11 cellular contexts compared by ENCODE assay signal in genomic region chr22:48045369-48045768, GRCh38.
DNase-seq lines count a peak whose midpoint lies in the region; ATAC-seq, FAIRE-seq and TF ChIP-seq lines count a peak whose summit lies in the region.
"Had no signal": no experiment of that assay in that cellular context is flagged by ENCODE, and none has a peak within 500 bp of the region (broad histone marks: within the 10 kb centered on the region; RNA-seq: fewer than 3 reads in every experiment).

No MANE protein-coding gene starts in this region.

- no peaks in the 10 kb centered on the region for H3K27me3 ChIP-seq in thymus (ENCODE audit: control insufficient read depth, insufficient read depth)
- H3K27me3 ChIP-seq in mammary epithelial cell (ENCODE audit: insufficient read depth, low read length) = no peaks in the 10 kb centered on the region

- BruUV-seq in mammary epithelial cell (replicated peaks; lab: Mats Ljungman, UMichigan) = no TSS peak

- dilution Hi-C loops in mammary epithelial cell (cut with HindIII; ENCODE audit: low sequenced_read_pairs) = no loop called here

- no peaks in the 10 kb centered on the region for H4K20me1 ChIP-seq in mammary epithelial cell (ENCODE audit: insufficient read depth, low read length)

- H3K27me3 Mint-ChIP-seq in CD14-positive monocyte (ENCODE audit: low read depth in 3 of 3) = peaks cover 0 to 6% (median 6%) of the 10 kb centered on the region in 3 donors

- intact Hi-C loops in CD14-positive monocyte (cut with micrococcal nuclease) = no loop called here
- intact Hi-C loops in mammary epithelial cell (cut with micrococcal nuclease) = no loop called here

- no peak overlapping the region for H3K9ac ChIP-seq in mammary epithelial cell (ENCODE audit: insufficient read depth, low read length)

- H3K27ac ChIP-seq in thymus (ENCODE audit: low read depth) (peak overlapping the region; percentile 46), mammary epithelial cell (ENCODE audit: insufficient read depth, low read depth, low read length) (no peak overlapping the region)

- peak; percentile 93 for FAIRE-seq in GM19239 (lab: Jason Lieb, UNC)

- CTCF ChIA-PET in mammary epithelial cell (lab: Charles Lee; ENCODE audit: low non-redundant PET) = no interaction called here

- ATAC-seq in HG02610 (IDR thresholded peaks at IDR 0.05; ENCODE audit: unreplicated experiment) (peak; percentile 63), HG03457 (IDR thresholded peaks at IDR 0.05; ENCODE audit: unreplicated experiment) (peak; percentile 87)

- no peaks in the 10 kb centered on the region for H3K4me1 Mint-ChIP-seq in CD14-positive monocyte

- H3K36me3 ChIP-seq in thymus (ENCODE audit: control insufficient read depth, insufficient read depth) = no peaks in the 10 kb centered on the region
- no peaks in the 10 kb centered on the region for H3K36me3 ChIP-seq in mammary epithelial cell (ENCODE audit: insufficient read depth, low read length)

- peaks cover 0 to 4% (median 0%) of the 10 kb centered on the region in 7 donors for H3K9me3 Mint-ChIP-seq in CD14-positive monocyte

- in situ Hi-C loops in mammary epithelial cell (cut with MboI; ENCODE audit: low sequenced_read_pairs in 2 of 2) (no loop called here), ACHN (cut with HindIII; ENCODE audit: low pct_ligation_motif_present, low pct_unique_long_range_greater_than_20kb, low sequenced_read_pairs) (no loop called here)

- no peak for TF ChIP-seq CTCF in CD14-positive monocyte (IDR thresholded peaks at IDR 0.05)
- TF ChIP-seq CTCF in mammary epithelial cell (conservative IDR thresholded peaks at IDR 0.05 in 1 of 2, IDR thresholded peaks at IDR 0.05 in 1 of 2; ENCODE audit: extremely low read depth in 1 of 2, insufficient read depth in 1 of 2, low read depth in 1 of 2, low read length in 2 of 2) = no peak

- H3K79me2 ChIP-seq in mammary epithelial cell (ENCODE audit: insufficient read depth, low read length) = no peaks in the 10 kb centered on the region

- H3K4me3 Mint-ChIP-seq in CD14-positive monocyte = no peak overlapping the region
- H3K4me3 Mint-ChIP-seq: brain had no signal

- no peak overlapping the region for H3K4me3 ChIP-seq in thymus (ENCODE audit: low read length)
- H3K4me3 ChIP-seq in mammary epithelial cell (replicated peaks in 1 of 3; ENCODE audit: insufficient read depth in 1 of 3, low read depth in 2 of 3, low read length in 3 of 3) = no peak overlapping the region

- H3K4me2 ChIP-seq in mammary epithelial cell (ENCODE audit: insufficient read depth, low read depth, low read length) = no peak overlapping the region

- no peak overlapping the region for H3K27ac Mint-ChIP-seq in CD14-positive monocyte

- 7% methylated on average over 4 of the region's 4 CpGs for WGBS in thymus
- 60% methylated on average over 2 of the region's 4 CpGs for WGBS in mammary epithelial cell (ENCODE audit: low coverage, missing lambda C conversion rate)

- H3K36me3 Mint-ChIP-seq in CD14-positive monocyte = no peaks in the 10 kb centered on the region
- H3K36me3 Mint-ChIP-seq: brain had no signal

- H3K9me3 ChIP-seq in thymus (ENCODE audit: control insufficient read depth) (no peaks in the 10 kb centered on the region), mammary epithelial cell (replicated peaks; ENCODE audit: insufficient read depth, low read length) (peaks cover 29% of the 10 kb centered on the region)

- H3K4me1 ChIP-seq in thymus (ENCODE audit: control insufficient read depth, insufficient read depth, low read length) (peaks cover 54% of the 10 kb centered on the region), mammary epithelial cell (ENCODE audit: insufficient read depth, low read length) (no peaks in the 10 kb centered on the region)

- peak; percentile 53 for DNase-seq in GM19239 (ENCODE audit: insufficient read length, low spot score)
- no peak for DNase-seq in CD14-positive monocyte (ENCODE audit: low spot score)
- DNase-seq in mammary epithelial cell = no peak
- DNase-seq in ACHN = no peak
- DNase-seq: activated T-cell treated with anti-CD3 and anti-CD28 coated beads, Interleukin-2, amount 50 U/mL, for 1 hour; DMS 273 treated with DMSO at 0.1 percent for 48 hours; NCI-H2029 treated with DMSO at 0.1 percent for 48 hours had no signal

- H2AFZ ChIP-seq in mammary epithelial cell (ENCODE audit: low read depth, low read length) = no peak overlapping the region
